In the genomic region with DNA sequence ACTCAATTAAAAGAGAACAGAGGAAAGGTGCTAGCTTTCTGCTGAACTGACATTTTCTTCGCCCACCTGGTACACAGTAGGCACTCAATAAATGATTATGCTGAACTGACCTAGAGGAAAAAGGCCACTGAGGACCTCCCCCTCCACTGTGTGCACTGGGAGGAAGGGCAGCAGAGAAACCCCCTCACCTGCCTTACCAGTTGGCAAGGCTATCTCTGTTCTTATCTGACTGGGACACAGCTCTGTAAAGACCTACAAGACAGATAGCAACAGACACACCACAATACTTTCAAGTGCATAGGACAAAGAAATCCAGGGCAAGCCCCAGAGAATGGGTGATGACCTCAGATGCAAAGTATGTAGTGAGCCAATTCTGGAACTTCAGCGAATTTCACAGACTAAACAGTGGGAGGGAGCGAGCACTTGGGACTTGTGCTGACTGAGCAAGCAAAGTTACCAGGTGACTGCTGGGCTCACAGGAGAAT, we compare ENCODE assay signal across 1 cellular context.
A peak's percentile ranks its signal among the peaks of the same experiment; 100 is the strongest.
TF ChIP-seq lines count a peak whose summit lies in the region.

No MANE protein-coding gene starts in this region.

TF ChIP-seq in SK-N-SH treated with all-trans-retinoic acid at 6 μM for 48 hours, 23 proteins besides CTCF, POLR2A, EP300 and RAD21 (continued from another document):
- TF ChIP-seq, protein P1, sequence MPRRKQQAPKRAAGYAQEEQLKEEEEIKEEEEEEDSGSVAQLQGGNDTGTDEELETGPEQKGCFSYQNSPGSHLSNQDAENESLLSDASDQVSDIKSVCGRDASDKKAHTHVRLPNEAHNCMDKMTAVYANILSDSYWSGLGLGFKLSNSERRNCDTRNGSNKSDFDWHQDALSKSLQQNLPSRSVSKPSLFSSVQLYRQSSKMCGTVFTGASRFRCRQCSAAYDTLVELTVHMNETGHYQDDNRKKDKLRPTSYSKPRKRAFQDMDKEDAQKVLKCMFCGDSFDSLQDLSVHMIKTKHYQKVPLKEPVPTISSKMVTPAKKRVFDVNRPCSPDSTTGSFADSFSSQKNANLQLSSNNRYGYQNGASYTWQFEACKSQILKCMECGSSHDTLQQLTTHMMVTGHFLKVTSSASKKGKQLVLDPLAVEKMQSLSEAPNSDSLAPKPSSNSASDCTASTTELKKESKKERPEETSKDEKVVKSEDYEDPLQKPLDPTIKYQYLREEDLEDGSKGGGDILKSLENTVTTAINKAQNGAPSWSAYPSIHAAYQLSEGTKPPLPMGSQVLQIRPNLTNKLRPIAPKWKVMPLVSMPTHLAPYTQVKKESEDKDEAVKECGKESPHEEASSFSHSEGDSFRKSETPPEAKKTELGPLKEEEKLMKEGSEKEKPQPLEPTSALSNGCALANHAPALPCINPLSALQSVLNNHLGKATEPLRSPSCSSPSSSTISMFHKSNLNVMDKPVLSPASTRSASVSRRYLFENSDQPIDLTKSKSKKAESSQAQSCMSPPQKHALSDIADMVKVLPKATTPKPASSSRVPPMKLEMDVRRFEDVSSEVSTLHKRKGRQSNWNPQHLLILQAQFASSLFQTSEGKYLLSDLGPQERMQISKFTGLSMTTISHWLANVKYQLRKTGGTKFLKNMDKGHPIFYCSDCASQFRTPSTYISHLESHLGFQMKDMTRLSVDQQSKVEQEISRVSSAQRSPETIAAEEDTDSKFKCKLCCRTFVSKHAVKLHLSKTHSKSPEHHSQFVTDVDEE (CRISPR knock-in tag; IDR thresholded peaks at IDR 0.05) = peak; percentile 59; the same call in 1 of the 2 replicates
- TF ChIP-seq RARB (CRISPR knock-in tag; IDR thresholded peaks at IDR 0.05) = no peak
- peak; percentile 45; the same call in 1 of the 2 replicates for TF ChIP-seq ISL1 (CRISPR knock-in tag; IDR thresholded peaks at IDR 0.05)
- TF ChIP-seq TCF4 (CRISPR knock-in tag; IDR thresholded peaks at IDR 0.05; ENCODE audit: borderline replicate concordance) = no peak
